Comparison of ENCODE assay signal across 18 cellular contexts in the genomic region with DNA sequence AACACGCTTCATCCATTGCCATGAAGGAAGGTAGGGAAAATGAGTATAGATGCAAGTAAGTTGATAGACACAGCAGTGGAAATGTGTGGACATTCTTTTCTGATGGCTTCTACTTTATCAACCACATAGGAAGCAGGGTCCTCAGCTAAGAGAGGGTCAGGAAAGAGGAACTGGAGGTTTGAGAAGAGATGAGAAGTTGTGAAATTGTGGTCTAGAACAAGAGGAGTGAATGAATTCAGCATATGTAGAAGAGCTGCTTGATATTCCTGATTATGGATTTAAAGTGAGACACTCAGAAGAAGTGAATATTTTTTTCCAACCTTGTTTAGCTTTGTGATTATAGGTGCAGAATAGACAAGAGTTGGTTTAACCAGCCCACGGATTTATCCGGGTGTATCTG.
DNase-seq lines count a peak whose midpoint lies in the region; ATAC-seq lines count a peak whose summit lies in the region.
"Had no signal": no experiment of that assay in that cellular context is flagged by ENCODE, and none has a peak within 500 bp of the region (broad histone marks: within the 10 kb centered on the region; RNA-seq: fewer than 3 reads in every experiment).

No MANE protein-coding gene starts in this region.

- in situ Hi-C loops in KBM-7 (cut with MboI; ENCODE audit: low pct_unique_long_range_greater_than_20kb, low sequenced_read_pairs), result no loop called here

- H3K9me3 Mint-ChIP-seq in natural killer cell treated with Interleukin-12 subunit alpha and Interleukin-12 subunit beta and Interleukin-15 and Interleukin-18, amount 100 ng/mL, for 72 hours, result no peaks in the 10 kb centered on the region
- H3K9me3 Mint-ChIP-seq: HFFc6; T-helper 1 cell treated with Interleukin-12 subunit alpha and Interleukin-12 subunit beta and Interleukin-4 antibody, amounts not matched to agents 30 μg/mL and 1 μg/mL, for 36 hours had no signal

- H3K4me1 Mint-ChIP-seq in natural killer cell treated with Interleukin-12 subunit alpha and Interleukin-12 subunit beta and Interleukin-15 and Interleukin-18, amount 100 ng/mL, for 72 hours (ENCODE audit: low read depth in 2 of 2), result no peaks in the 10 kb centered on the region

- no peak overlapping the region for H3K4me3 Mint-ChIP-seq in natural killer cell treated with Interleukin-12 subunit alpha and Interleukin-12 subunit beta and Interleukin-15 and Interleukin-18, amount 100 ng/mL, for 72 hours
- H3K4me3 Mint-ChIP-seq: HFFc6; T-helper 1 cell treated with Interleukin-12 subunit alpha and Interleukin-12 subunit beta and Interleukin-4 antibody, amounts not matched to agents 30 μg/mL and 1 μg/mL, for 36 hours had no signal

- no peaks in the 10 kb centered on the region for H3K27me3 Mint-ChIP-seq in natural killer cell treated with Interleukin-12 subunit alpha and Interleukin-12 subunit beta and Interleukin-15 and Interleukin-18, amount 100 ng/mL, for 72 hours

- no peak overlapping the region for H3K27ac Mint-ChIP-seq in natural killer cell treated with Interleukin-12 subunit alpha and Interleukin-12 subunit beta and Interleukin-15 and Interleukin-18, amount 100 ng/mL, for 72 hours
- H3K27ac Mint-ChIP-seq: HFFc6; T-helper 1 cell treated with Interleukin-12 subunit alpha and Interleukin-12 subunit beta and Interleukin-4 antibody, amounts not matched to agents 30 μg/mL and 1 μg/mL, for 36 hours had no signal

- H3K36me3 Mint-ChIP-seq in natural killer cell treated with Interleukin-12 subunit alpha and Interleukin-12 subunit beta and Interleukin-15 and Interleukin-18, amount 100 ng/mL, for 72 hours, result no peaks in the 10 kb centered on the region

- DNase-seq in KBM-7, result peak; percentile 86
- DNase-seq in NOMO-1 treated with DMSO at 0.1 percent for 48 hours (lab: John Stamatoyannopoulos, UW; ENCODE audit: unreplicated experiment), result peak; percentile 97
- peak; percentile 78 for DNase-seq in SKM-1 treated with dmso at 0.1 percent for 144 hours (lab: John Stamatoyannopoulos, UW; ENCODE audit: unreplicated experiment)
- no peak for DNase-seq in activated CD4-positive, alpha-beta T cell treated with anti-CD3 and anti-CD28 coated beads for 48 hours
- DNase-seq in natural killer cell treated with Interleukin-12 subunit alpha and Interleukin-12 subunit beta and Interleukin-15 and Interleukin-18, amount 100 ng/mL, for 72 hours (ENCODE audit: low spot score), result no peak
- DNase-seq: COR-L47, DMS 273 treated with DMSO at 0.1 percent for 48 hours, DND-41, H7, HFFc6, NCI-H1105 treated with DMSO at 0.1 percent for 48 hours, NCI-H1694, Peyer's patch, Right ventricle myocardium superior, SK-N-SH had no signal

- ATAC-seq in GM19324 (IDR thresholded peaks at IDR 0.05; ENCODE audit: low FRiP score, unreplicated experiment) (no peak), GM21360 (IDR thresholded peaks at IDR 0.05; ENCODE audit: unreplicated experiment) (no peak)
- no peak for ATAC-seq in natural killer cell treated with Interleukin-12 subunit alpha and Interleukin-12 subunit beta and Interleukin-15 and Interleukin-18, amount 100 ng/mL, for 72 hours

Comparison
In these comparisons a context has a peak if more than half of its experiments do, and no peak if none do; other contexts are left out.
1. DNase-seq: peak in KBM-7 (single experiment), NOMO-1 treated with DMSO at 0.1 percent for 48 hours (single experiment) and SKM-1 treated with dmso at 0.1 percent for 144 hours (single experiment); none in activated CD4-positive, alpha-beta T cell treated with anti-CD3 and anti-CD28 coated beads for 48 hours (single experiment) and natural killer cell treated with Interleukin-12 subunit alpha and Interleukin-12 subunit beta and Interleukin-15 and Interleukin-18, amount 100 ng/mL, for 72 hours (single experiment).